Comparison of ENCODE assay signal across 10 cellular contexts in genomic region chr2:224685120-224685519, GRCh38. TPM values are rescaled to one million over a fixed set of nuclear protein-coding genes. Genes with fewer than 3 reads are reported as not detected.
"Had no signal": no experiment of that assay in that cellular context is flagged by ENCODE, and none has a peak within 500 bp of the region (broad histone marks: within the 10 kb centered on the region; RNA-seq: fewer than 3 reads in every experiment).

No MANE protein-coding gene starts in this region.

- DNase-seq: IMR-90, KBM-7, KG1 had no signal

- H3K27ac ChIP-seq: HL-60 had no signal

- FAIRE-seq: HepG2, HTR-8/SVneo, K562 had no signal

- H3K4me3 ChIP-seq: K562 had no signal

- ATAC-seq: HepG2, K562 had no signal

RNA-seq across cellular contexts. Expression of gene CCDC195, which starts 31.0 kb away (rescaled TPM):
- total RNA-seq: HepG2, HT-29, HT1080, IMR-90, K562 had no signal
- polyA plus RNA-seq: HepG2, IgD-negative memory B cell, IMR-90, K562 had no signal
